15 cellular contexts compared by ENCODE assay signal in genomic region chr7:8285155-8285554, GRCh38. TPM values are rescaled to one million over a fixed set of nuclear protein-coding genes. Genes with fewer than 3 reads are reported as not detected.
A peak's percentile ranks its signal among the peaks of the same experiment; 100 is the strongest.
DNase-seq lines count a peak whose midpoint lies in the region; ATAC-seq and TF ChIP-seq lines count a peak whose summit lies in the region.
"Had no signal": no experiment of that assay in that cellular context is flagged by ENCODE, and none has a peak within 500 bp of the region (broad histone marks: within the 10 kb centered on the region; RNA-seq: fewer than 3 reads in every experiment).

No MANE protein-coding gene starts in this region.

- peaks cover 2% of the 10 kb centered on the region for H3K4me1 Mint-ChIP-seq in activated T-helper 2 cell treated with anti-CD3 and anti-CD28 coated beads, Interferon-gamma antibody, Interleukin-2, Interleukin-4, amounts not matched to agents 10 μg/mL and 5 μg/mL and 100 μg/mL, durations not matched to agents 14 hours and 24 hours and 36 hours (ENCODE audit: low read depth)

- H3K4me3 Mint-ChIP-seq in activated T-helper 2 cell treated with anti-CD3 and anti-CD28 coated beads, Interferon-gamma antibody, Interleukin-2, Interleukin-4, amounts not matched to agents 10 μg/mL and 5 μg/mL and 100 μg/mL, durations not matched to agents 14 hours and 24 hours and 36 hours (ENCODE audit: low read depth) = no peak overlapping the region
- H3K4me3 Mint-ChIP-seq: CD4-positive, CD25-positive, alpha-beta regulatory T cell; HFFc6 had no signal

- no peak for TF ChIP-seq RAD21 in SK-N-SH (IDR thresholded peaks at IDR 0.05; ENCODE audit: low read length)

- H3K27me3 Mint-ChIP-seq in activated T-helper 2 cell treated with anti-CD3 and anti-CD28 coated beads, Interferon-gamma antibody, Interleukin-2, Interleukin-4, amounts not matched to agents 10 μg/mL and 5 μg/mL and 100 μg/mL, durations not matched to agents 14 hours and 24 hours and 36 hours (ENCODE audit: low read depth) = peaks cover 16% of the 10 kb centered on the region

- no peak for TF ChIP-seq POLR2A in sigmoid colon (IDR thresholded peaks at IDR 0.05)

- no peaks in the 10 kb centered on the region for H4K20me1 ChIP-seq in SK-N-SH (ENCODE audit: insufficient read depth)
- H4K20me1 ChIP-seq: BLaER1 had no signal

- DNase-seq in SK-N-SH (no peak), right atrium auricular region (ENCODE audit: low spot score) (no peak), Right ventricle myocardium inferior (ENCODE audit: missing footprints) (no peak), left colon (no peak), sigmoid colon (no peak)
- no peak for DNase-seq in activated T-helper 2 cell treated with anti-CD3 and anti-CD28 coated beads, Interferon-gamma antibody, Interleukin-2, Interleukin-4, amounts not matched to agents 10 μg/mL and 5 μg/mL and 100 μg/mL, durations not matched to agents 14 hours and 24 hours and 36 hours (ENCODE audit: low spot score)
- DNase-seq: 8988T; AML-193; CD4-positive, CD25-positive, alpha-beta regulatory T cell; DMS 273 treated with DMSO at 0.1 percent for 48 hours; HCEC 1CT; HFFc6 had no signal

- peak overlapping the region in 1 of 2 experiments; percentile 89; a peak in 2 of 4 replicates for H3K27ac ChIP-seq in SK-N-SH (ENCODE audit: low read depth in 2 of 2, low read length in 1 of 2)
- H3K27ac ChIP-seq in right atrium auricular region = peak overlapping the region; percentile 46 to 93
- no peak overlapping the region for H3K27ac ChIP-seq in sigmoid colon
- H3K27ac ChIP-seq: BLaER1 had no signal

- H3F3A ChIP-seq in SK-N-SH (replicated peaks; ENCODE audit: insufficient read depth) = no peaks in the 10 kb centered on the region

- no peaks in the 10 kb centered on the region for H3K9me2 ChIP-seq in SK-N-SH

- H3K4me2 ChIP-seq in SK-N-SH = no peak overlapping the region
- H3K4me2 ChIP-seq: BLaER1 had no signal

- H3K4me1 ChIP-seq in SK-N-SH (ENCODE audit: control insufficient read depth in 1 of 2, insufficient read depth in 2 of 2, low read depth in 1 of 2, low read length in 1 of 2) (peaks cover 0 to 42% of the 10 kb centered on the region in 2 experiments; a peak in 2 of 4 replicates), right atrium auricular region (peaks cover 0 to 39% of the 10 kb centered on the region in 2 donors), sigmoid colon (no peaks in the 10 kb centered on the region)
- H3K4me1 ChIP-seq: BLaER1 had no signal

- no peak overlapping the region for H3K27ac Mint-ChIP-seq in activated T-helper 2 cell treated with anti-CD3 and anti-CD28 coated beads, Interferon-gamma antibody, Interleukin-2, Interleukin-4, amounts not matched to agents 10 μg/mL and 5 μg/mL and 100 μg/mL, durations not matched to agents 14 hours and 24 hours and 36 hours
- H3K27ac Mint-ChIP-seq: CD4-positive, CD25-positive, alpha-beta regulatory T cell; HFFc6 had no signal

- H3K9me3 Mint-ChIP-seq in activated T-helper 2 cell treated with anti-CD3 and anti-CD28 coated beads, Interferon-gamma antibody, Interleukin-2, Interleukin-4, amounts not matched to agents 10 μg/mL and 5 μg/mL and 100 μg/mL, durations not matched to agents 14 hours and 24 hours and 36 hours = no peaks in the 10 kb centered on the region
- H3K9me3 Mint-ChIP-seq: CD4-positive, CD25-positive, alpha-beta regulatory T cell; HFFc6 had no signal

- CTCF ChIA-PET in SK-N-SH (lab: Yijun Ruan, JAX) = interaction anchor here (1.0 to 2.7 kb wide), 5 partner anchors 11 to 24 kb away, joined by 3 to 9 read pairs (median 4); no protein-coding TSS in a partner anchor

- ATAC-seq in SK-N-SH treated with all-trans-retinoic acid at 6 μM for 48 hours (no peak), Right ventricle myocardium inferior (no peak), left colon (peak; percentile 17)
- ATAC-seq: GM12878 had no signal

- H3K4me3 ChIP-seq in SK-N-SH (ENCODE audit: low read depth in 2 of 2, low read length in 1 of 2) = no peak overlapping the region
- H3K4me3 ChIP-seq in right atrium auricular region = no peak overlapping the region
- H3K4me3 ChIP-seq in sigmoid colon = no peak overlapping the region
- H3K4me3 ChIP-seq: BLaER1, GM12878 had no signal

- POLR2A ChIA-PET in SK-N-SH (lab: Yijun Ruan, JAX) = interaction anchor here (1.1 to 2.4 kb wide), 2 partner anchors 24 to 56 kb away, joined by 3 to 7 read pairs; partner anchors contain the start of gene ICA1

- no peaks in the 10 kb centered on the region for H3K36me3 ChIP-seq in SK-N-SH (replicated peaks in 1 of 2; ENCODE audit: control insufficient read depth in 1 of 2, insufficient read depth in 2 of 2, low read length in 1 of 2)
- no peaks in the 10 kb centered on the region for H3K36me3 ChIP-seq in right atrium auricular region
- H3K36me3 ChIP-seq in sigmoid colon = no peaks in the 10 kb centered on the region
- H3K36me3 ChIP-seq: BLaER1 had no signal

- no peak overlapping the region for H2AFZ ChIP-seq in SK-N-SH (ENCODE audit: low read depth)

- intact Hi-C loops in Right ventricle myocardium inferior (cut with DNase I) (loop anchor here (2.0 kb wide), 2 partner anchors 24 to 52 kb away; no protein-coding TSS in a partner anchor), left colon (cut with DNase I, micrococcal nuclease) (no loop called here), sigmoid colon (cut with DNase I) (no loop called here)
- intact Hi-C loops in activated T-helper 2 cell treated with anti-CD3 and anti-CD28 coated beads, Interferon-gamma antibody, Interleukin-2, Interleukin-4, amounts not matched to agents 10 μg/mL and 5 μg/mL and 100 μg/mL, durations not matched to agents 14 hours and 24 hours and 36 hours (cut with micrococcal nuclease) = no loop called here

- no peak overlapping the region for H3K9ac ChIP-seq in SK-N-SH
- H3K9ac ChIP-seq: BLaER1 had no signal

- H3K27me3 ChIP-seq in SK-N-SH (ENCODE audit: insufficient read depth) = no peaks in the 10 kb centered on the region
- H3K27me3 ChIP-seq in right atrium auricular region = no peaks in the 10 kb centered on the region
- no peaks in the 10 kb centered on the region for H3K27me3 ChIP-seq in sigmoid colon
- H3K27me3 ChIP-seq: BLaER1 had no signal

- no peaks in the 10 kb centered on the region for H3K36me3 Mint-ChIP-seq in activated T-helper 2 cell treated with anti-CD3 and anti-CD28 coated beads, Interferon-gamma antibody, Interleukin-2, Interleukin-4, amounts not matched to agents 10 μg/mL and 5 μg/mL and 100 μg/mL, durations not matched to agents 14 hours and 24 hours and 36 hours (ENCODE audit: low read depth)
- H3K36me3 Mint-ChIP-seq: CD4-positive, CD25-positive, alpha-beta regulatory T cell had no signal

- TF ChIP-seq EP300 in SK-N-SH (IDR thresholded peaks at IDR 0.05; ENCODE audit: borderline replicate concordance in 1 of 2, low read depth in 1 of 2, low read length in 1 of 2) (peak in 1 of 2 experiments; percentile 53; a peak in 1 of 4 replicates), sigmoid colon (IDR thresholded peaks at IDR 0.05) (no peak)

- H3K79me2 ChIP-seq in SK-N-SH (ENCODE audit: insufficient read depth) = no peaks in the 10 kb centered on the region

- H3K9me3 ChIP-seq in SK-N-SH (no peaks in the 10 kb centered on the region), right atrium auricular region (no peaks in the 10 kb centered on the region), sigmoid colon (no peaks in the 10 kb centered on the region)
- H3K9me3 ChIP-seq: BLaER1 had no signal

- TF ChIP-seq CTCF in SK-N-SH (IDR thresholded peaks at IDR 0.05) (no peak), right atrium auricular region (IDR thresholded peaks at IDR 0.05) (no peak), sigmoid colon (IDR thresholded peaks at IDR 0.05) (no peak)

TF ChIP-seq in SK-N-SH, 30 proteins besides CTCF, POLR2A, EP300 and RAD21:
- peak; percentile 57 for TF ChIP-seq GATA2 (CRISPR knock-in tag; IDR thresholded peaks at IDR 0.05)
- TF ChIP-seq YY1 (IDR thresholded peaks at IDR 0.05; ENCODE audit: low read depth) = no peak
- TF ChIP-seq GABPA (IDR thresholded peaks at IDR 0.05; ENCODE audit: low read depth) = no peak

TF ChIP-seq in SK-N-SH treated with all-trans-retinoic acid at 6 μM for 48 hours, 23 proteins besides CTCF, POLR2A, EP300 and RAD21:
- TF ChIP-seq TOX (CRISPR knock-in tag; IDR thresholded peaks at IDR 0.05; ENCODE audit: borderline replicate concordance) (no peak), SNAI2 (CRISPR knock-in tag; IDR thresholded peaks at IDR 0.05) (no peak), RARB (CRISPR knock-in tag; IDR thresholded peaks at IDR 0.05) (no peak), PPARA (CRISPR knock-in tag; IDR thresholded peaks at IDR 0.05; ENCODE audit: borderline replicate concordance) (no peak), ISL1 (CRISPR knock-in tag; IDR thresholded peaks at IDR 0.05) (no peak), ZFP3 (CRISPR knock-in tag; IDR thresholded peaks at IDR 0.05) (no peak), GLIS3 (CRISPR knock-in tag; IDR thresholded peaks at IDR 0.05) (no peak), BACH2 (CRISPR knock-in tag; IDR thresholded peaks at IDR 0.05; ENCODE audit: borderline replicate concordance) (no peak), ZFP30 (CRISPR knock-in tag; IDR thresholded peaks at IDR 0.05) (no peak)
- TF ChIP-seq, protein P1, sequence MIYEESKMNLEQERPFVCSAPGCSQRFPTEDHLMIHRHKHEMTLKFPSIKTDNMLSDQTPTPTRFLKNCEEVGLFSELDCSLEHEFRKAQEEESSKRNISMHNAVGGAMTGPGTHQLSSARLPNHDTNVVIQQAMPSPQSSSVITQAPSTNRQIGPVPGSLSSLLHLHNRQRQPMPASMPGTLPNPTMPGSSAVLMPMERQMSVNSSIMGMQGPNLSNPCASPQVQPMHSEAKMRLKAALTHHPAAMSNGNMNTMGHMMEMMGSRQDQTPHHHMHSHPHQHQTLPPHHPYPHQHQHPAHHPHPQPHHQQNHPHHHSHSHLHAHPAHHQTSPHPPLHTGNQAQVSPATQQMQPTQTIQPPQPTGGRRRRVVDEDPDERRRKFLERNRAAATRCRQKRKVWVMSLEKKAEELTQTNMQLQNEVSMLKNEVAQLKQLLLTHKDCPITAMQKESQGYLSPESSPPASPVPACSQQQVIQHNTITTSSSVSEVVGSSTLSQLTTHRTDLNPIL (CRISPR knock-in tag; IDR thresholded peaks at IDR 0.05; ENCODE audit: low read depth) = no peak
TF ChIP-seq in SK-N-SH treated with all-trans-retinoic acid at 6 μM for 48 hours: peak in this region for 0.

RNA-seq across cellular contexts. Expression of gene ICA1, which starts 23.2 kb away (rescaled TPM):
- polyA plus RNA-seq in SK-N-SH (2012; rRNA removed) (2.4 and 5.4 TPM in 2 replicates), sigmoid colon (10 to 100 TPM; 24.9 to 40.7 (median 28.8) TPM)
- 7.3 and 8.9 TPM in 2 replicates for polyA plus RNA-seq in SK-N-SH (2012; cell fraction: cytosol; rRNA removed)
- 7.5 and 10.2 TPM in 2 replicates for polyA plus RNA-seq in SK-N-SH (2012; cell fraction: nucleus; rRNA removed)
- total RNA-seq in right atrium auricular region (10 to 100 TPM; 39.4 to 51.8 TPM), Right ventricle myocardium inferior (44.3 TPM), left colon (10 to 100 TPM; 34.2 to 66.1 TPM), sigmoid colon (1 to 10 TPM; 4.8 to 8.7 (median 7.4) TPM)
- 3.9 and 4.8 TPM in 2 replicates for total RNA-seq in activated T-helper 2 cell treated with anti-CD3 and anti-CD28 coated beads, Interferon-gamma antibody, Interleukin-2, Interleukin-4, amounts not matched to agents 10 μg/mL and 5 μg/mL and 100 μg/mL, durations not matched to agents 14 hours and 24 hours and 36 hours
- total RNA-seq: HFFc6 had no signal

Comparison
In these comparisons a context has a peak if more than half of its experiments do, and no peak if none do; other contexts are left out.
1. H3K27ac ChIP-seq: peak in right atrium auricular region (2 of 2); none in sigmoid colon (0 of 4).